In the genomic region with DNA sequence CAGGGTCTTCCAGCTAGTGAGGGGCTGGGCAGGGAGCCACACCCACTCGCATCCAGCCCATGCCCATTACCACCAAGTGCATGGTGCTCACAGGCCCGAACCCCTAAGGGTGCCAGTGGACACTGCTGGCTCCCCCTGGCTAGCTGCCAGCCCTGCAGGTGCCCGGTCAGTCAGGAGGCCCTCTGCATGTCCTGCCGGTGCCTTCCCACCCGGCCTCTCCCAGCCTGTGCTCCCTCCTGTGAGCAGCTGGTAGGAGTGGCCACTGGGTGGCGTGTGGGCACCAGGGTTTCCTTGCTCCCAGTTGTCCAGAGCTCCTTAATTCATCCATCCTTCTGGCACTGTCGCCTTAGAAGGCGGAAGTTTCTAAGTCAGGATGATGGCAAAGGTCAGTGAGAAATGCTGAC, we compare ENCODE assay signal across 7 cellular contexts. TPM values are rescaled to one million over a fixed set of nuclear protein-coding genes. Genes with fewer than 3 reads are reported as not detected.
DNase-seq lines count a peak whose midpoint lies in the region; TF ChIP-seq lines count a peak whose summit lies in the region.

No MANE protein-coding gene starts in this region.

- peak; percentile 56 for DNase-seq in EL
- DNase-seq in HUDEP-2 (lab: John Stamatoyannopoulos, UW; ENCODE audit: unreplicated experiment in 76 of 76) = peak in 41 of 76 experiments; percentile 3 to 48 (median 25)
- peak; percentile 45 to 55 for DNase-seq in PC-9
- peak; percentile 32 to 52 for DNase-seq in erythroblast (lab: John Stamatoyannopoulos, UW)
- DNase-seq in occipital lobe (lab: John Stamatoyannopoulos, UW) = peak; percentile 29
- no peak for DNase-seq in central memory CD4-positive, alpha-beta T cell
- no peak for DNase-seq in activated effector memory CD4-positive, alpha-beta T cell treated with anti-CD3 and anti-CD28 coated beads, Interleukin-2, amount 50 U/mL, for 16 hours

- no peaks in the 10 kb centered on the region for H3K79me2 ChIP-seq in PC-9 (ENCODE audit: low read depth)

- H2AFZ ChIP-seq in PC-9 = no peak overlapping the region

- no peaks in the 10 kb centered on the region for H3K9me2 ChIP-seq in PC-9 (ENCODE audit: insufficient read depth)

- TF ChIP-seq CTCF in PC-9 (conservative IDR thresholded peaks at IDR 0.05) = peak; percentile 84

- BruUV-seq in PC-9 (replicated peaks; lab: Mats Ljungman, UMichigan) = no TSS peak

- H3K9me3 ChIP-seq in PC-9 (ENCODE audit: insufficient read depth, low read depth) = no peaks in the 10 kb centered on the region

- CTCF ChIA-PET in PC-9 (lab: Charles Lee) = interaction anchor here (0.7 to 1.2 kb wide), 3 partner anchors 226 to 677 kb away, joined by 3 to 6 read pairs (median 3); no protein-coding TSS in a partner anchor

- no peaks in the 10 kb centered on the region for H3K4me1 ChIP-seq in PC-9 (replicated peaks; ENCODE audit: insufficient read depth)

- POLR2A ChIA-PET in PC-9 (lab: Charles Lee; ENCODE audit: unreplicated experiment) = no interaction called here

- intact Hi-C loops in PC-9 (cut with micrococcal nuclease; ENCODE audit: unreplicated experiment) = loop anchor here (1.0 to 2.0 kb wide), 2 partner anchors 228 to 295 kb away; no protein-coding TSS in a partner anchor

- no peaks in the 10 kb centered on the region for H3K27me3 ChIP-seq in PC-9 (ENCODE audit: insufficient read depth, low read depth)

- H4K20me1 ChIP-seq in PC-9 (ENCODE audit: insufficient read depth) = peaks cover 5% of the 10 kb centered on the region; the same call in 1 of the 2 replicates

- H3K4me2 ChIP-seq in PC-9 = no peak overlapping the region

- no peak overlapping the region for H3K27ac ChIP-seq in PC-9

- no peak overlapping the region for H3K4me3 ChIP-seq in PC-9

- no peaks in the 10 kb centered on the region for H3F3A ChIP-seq in PC-9 (ENCODE audit: insufficient read depth, low read depth)

- H3K36me3 ChIP-seq in PC-9 (ENCODE audit: low read depth) = peaks cover 10% of the 10 kb centered on the region; the same call in 1 of the 2 replicates

- no peak for TF ChIP-seq POLR2A in erythroblast (IDR thresholded peaks at IDR 0.05; ENCODE audit: low read length)

RNA-seq across cellular contexts. Expression of a gene that starts 33.4 kb away (rescaled TPM):
- total RNA-seq in PC-9 (2021) = 226 and 263 TPM in 2 replicates
- total RNA-seq in occipital lobe = 20.0 TPM

RNA-seq across cellular contexts. Expression of a gene that starts 42.0 kb away (rescaled TPM):
- 0.08 and 0.28 TPM in 2 replicates for total RNA-seq in PC-9 (2021)
- total RNA-seq in occipital lobe = 0.31 TPM

Comparison
In these comparisons a context has a peak if more than half of its experiments do, and no peak if none do; other contexts are left out.
1. DNase-seq: peak in EL (single experiment), HUDEP-2 (41 of 76), PC-9 (2 of 2), erythroblast (2 of 2) and occipital lobe (single experiment); none in central memory CD4-positive, alpha-beta T cell (single experiment) and activated effector memory CD4-positive, alpha-beta T cell treated with anti-CD3 and anti-CD28 coated beads, Interleukin-2, amount 50 U/mL, for 16 hours (single experiment).
2. RNA of a gene that starts 33.4 kb away (total RNA-seq): 226 to 263 TPM in PC-9; 20.0 TPM in occipital lobe (single experiment); every median in the first group is over 10 times any median in the second.